ENCODE assay signal across 18 cellular contexts in genomic region chr14:64459737-64460136, GRCh38.
"Had no signal": no experiment of that assay in that cellular context is flagged by ENCODE, and none has a peak within 500 bp of the region (broad histone marks: within the 10 kb centered on the region; RNA-seq: fewer than 3 reads in every experiment).

No MANE protein-coding gene starts in this region.

- H3K27me3 ChIP-seq: gastroesophageal sphincter, pancreas, stomach had no signal

- H3K27me3 Mint-ChIP-seq: brain; central memory CD8-positive, alpha-beta T cell had no signal

- H3K9me3 ChIP-seq: gastroesophageal sphincter, left ventricle myocardium inferior, pancreas, stomach, thoracic aorta had no signal

- H3K4me3 ChIP-seq: gastroesophageal sphincter, left ventricle myocardium inferior, pancreas, stomach, thoracic aorta had no signal

- ATAC-seq: gastroesophageal sphincter, pancreas had no signal

- DNase-seq: activated CD4-positive, alpha-beta T cell treated with anti-CD3 and anti-CD28 coated beads for 1 hour; activated CD8-positive, alpha-beta memory T cell treated with anti-CD3 and anti-CD28 coated beads for 24 hours; amniotic stem cell; cortex of kidney; effector memory CD4-positive, alpha-beta T cell; left ventricle myocardium inferior; mesendoderm; pancreas; stimulated activated CD4-positive, alpha-beta T cell treated with anti-CD3 and anti-CD28 coated beads, Interleukin-4, amount 100 ng/mL, for 1 hour; stimulated activated CD8-positive, alpha-beta memory T cell treated with anti-CD3 and anti-CD28 coated beads, Interleukin-4, amount 100 ng/mL, for 48 hours; stomach; T-helper 9 cell had no signal

- H3K27ac Mint-ChIP-seq: brain had no signal

- H3K27ac ChIP-seq: epithelial cell of prostate, gastroesophageal sphincter, left ventricle myocardium inferior, pancreas, stomach, thoracic aorta had no signal

- H3K9me3 Mint-ChIP-seq: brain; central memory CD8-positive, alpha-beta T cell; neural crest cell had no signal

- H3K4me3 Mint-ChIP-seq: central memory CD8-positive, alpha-beta T cell; neural crest cell had no signal
